Comparison of ENCODE assay signal across 20 cellular contexts in genomic region chr10:60167056-60167455, GRCh38.
DNase-seq lines count a peak whose midpoint lies in the region; ATAC-seq and TF ChIP-seq lines count a peak whose summit lies in the region.
"Had no signal": no experiment of that assay in that cellular context is flagged by ENCODE, and none has a peak within 500 bp of the region (broad histone marks: within the 10 kb centered on the region; RNA-seq: fewer than 3 reads in every experiment).

No MANE protein-coding gene starts in this region.

- H4K20me1 ChIP-seq in OCI-LY3 (ENCODE audit: insufficient read depth, low read length) = no peaks in the 10 kb centered on the region
- H4K20me1 ChIP-seq: BLaER1 treated with 17β-estradiol and CSF1 and Interleukin-3, amounts not matched to agents 10 nM and 100 nM had no signal

- intact Hi-C loops in gastrocnemius medialis (cut with DNase I; ENCODE audit: low total_unique reads) = no loop called here

- H3K4me3 Mint-ChIP-seq in chondrocyte (ENCODE audit: unreplicated experiment) = no peak overlapping the region
- H3K4me3 Mint-ChIP-seq: activated naive CD4-positive, alpha-beta T cell treated with anti-CD3 and anti-CD28 coated beads, Interleukin-2, amount 10 ng/mL, durations not matched to agents 7 days and 5 days; neural progenitor cell; stimulated activated naive B cell treated with anti-CD40 and anti-IgM and Interleukin-4, amounts not matched to agents 10 μg/mL and 1 μg/mL and 100 μg/mL, for 72 hours; type B pancreatic cell had no signal

- H3K27me3 ChIP-seq in ACC112 (ENCODE audit: insufficient read depth, low read length) (no peaks in the 10 kb centered on the region), OCI-LY3 (ENCODE audit: low read depth, low read length) (no peaks in the 10 kb centered on the region), gastrocnemius medialis (no peaks in the 10 kb centered on the region)
- H3K27me3 ChIP-seq: BLaER1 treated with 17β-estradiol and CSF1 and Interleukin-3, amounts not matched to agents 10 nM and 100 nM; colonic mucosa had no signal

- H3K4me3 ChIP-seq in ACC112 (ENCODE audit: low read depth, low read length) = peak overlapping the region; percentile 72
- H3K4me3 ChIP-seq in OCI-LY3 (ENCODE audit: low read length) = peak overlapping the region; percentile 53
- H3K4me3 ChIP-seq in fibroblast of the aortic adventitia (ENCODE audit: low read depth, low read length) = peak overlapping the region; percentile 29
- H3K4me3 ChIP-seq in gastrocnemius medialis = peak overlapping the region; percentile 3 to 37 (median 28)
- H3K4me3 ChIP-seq: BLaER1 treated with 17β-estradiol and CSF1 and Interleukin-3, amounts not matched to agents 10 nM and 100 nM; colonic mucosa; neural progenitor cell had no signal

- H3K9me3 Mint-ChIP-seq in chondrocyte (ENCODE audit: low read depth) = no peaks in the 10 kb centered on the region
- H3K9me3 Mint-ChIP-seq: activated naive CD4-positive, alpha-beta T cell treated with anti-CD3 and anti-CD28 coated beads, Interleukin-2, amount 10 ng/mL, durations not matched to agents 7 days and 5 days; neural progenitor cell; stimulated activated naive B cell treated with anti-CD40 and anti-IgM and Interleukin-4, amounts not matched to agents 10 μg/mL and 1 μg/mL and 100 μg/mL, for 72 hours; type B pancreatic cell had no signal

- H3K4me1 ChIP-seq in ACC112 (ENCODE audit: control insufficient read depth, insufficient read depth, low read length, unreplicated experiment) = peaks cover 4% of the 10 kb centered on the region
- no peaks in the 10 kb centered on the region; the same call in 1 of the 2 replicates for H3K4me1 ChIP-seq in OCI-LY3 (ENCODE audit: low read length)
- H3K4me1 ChIP-seq in gastrocnemius medialis = peaks cover 0 to 15% of the 10 kb centered on the region in 2 donors
- H3K4me1 ChIP-seq: BLaER1 treated with 17β-estradiol and CSF1 and Interleukin-3, amounts not matched to agents 10 nM and 100 nM; colonic mucosa had no signal

- H3K27ac Mint-ChIP-seq in chondrocyte (ENCODE audit: unreplicated experiment) = no peak overlapping the region
- H3K27ac Mint-ChIP-seq: activated naive CD4-positive, alpha-beta T cell treated with anti-CD3 and anti-CD28 coated beads, Interleukin-2, amount 10 ng/mL, durations not matched to agents 7 days and 5 days; neural progenitor cell; stimulated activated naive B cell treated with anti-CD40 and anti-IgM and Interleukin-4, amounts not matched to agents 10 μg/mL and 1 μg/mL and 100 μg/mL, for 72 hours; type B pancreatic cell had no signal

- H3K36me3 Mint-ChIP-seq in chondrocyte (ENCODE audit: low read depth) = peaks cover 2% of the 10 kb centered on the region
- H3K36me3 Mint-ChIP-seq: neural progenitor cell; stimulated activated naive B cell treated with anti-CD40 and anti-IgM and Interleukin-4, amounts not matched to agents 10 μg/mL and 1 μg/mL and 100 μg/mL, for 72 hours had no signal

- peaks cover 28% of the 10 kb centered on the region for H3K4me1 Mint-ChIP-seq in chondrocyte (ENCODE audit: low read depth)
- H3K4me1 Mint-ChIP-seq: activated naive CD4-positive, alpha-beta T cell treated with anti-CD3 and anti-CD28 coated beads, Interleukin-2, amount 10 ng/mL, durations not matched to agents 7 days and 5 days; stimulated activated naive B cell treated with anti-CD40 and anti-IgM and Interleukin-4, amounts not matched to agents 10 μg/mL and 1 μg/mL and 100 μg/mL, for 72 hours had no signal

- in situ Hi-C loops in gastrocnemius medialis (cut with MboI; ENCODE audit: low sequenced_read_pairs in 4 of 4) = no loop called here

- no peaks in the 10 kb centered on the region for H3K9me3 ChIP-seq in OCI-LY3 (ENCODE audit: insufficient read depth, low read length)
- no peaks in the 10 kb centered on the region for H3K9me3 ChIP-seq in gastrocnemius medialis
- H3K9me3 ChIP-seq: BLaER1 treated with 17β-estradiol and CSF1 and Interleukin-3, amounts not matched to agents 10 nM and 100 nM; colonic mucosa; SK-N-SH had no signal

- no peak overlapping the region for H3K9ac ChIP-seq in OCI-LY3 (ENCODE audit: low read length)
- H3K9ac ChIP-seq: BLaER1 treated with 17β-estradiol and CSF1 and Interleukin-3, amounts not matched to agents 10 nM and 100 nM; neural progenitor cell; SK-N-SH had no signal

- peaks cover 2% of the 10 kb centered on the region for H3K27me3 Mint-ChIP-seq in chondrocyte (ENCODE audit: low read depth)
- H3K27me3 Mint-ChIP-seq: activated naive CD4-positive, alpha-beta T cell treated with anti-CD3 and anti-CD28 coated beads, Interleukin-2, amount 10 ng/mL, durations not matched to agents 7 days and 5 days; stimulated activated naive B cell treated with anti-CD40 and anti-IgM and Interleukin-4, amounts not matched to agents 10 μg/mL and 1 μg/mL and 100 μg/mL, for 72 hours; type B pancreatic cell had no signal

- H3K36me3 ChIP-seq in ACC112 (ENCODE audit: insufficient read depth, low read length) = no peaks in the 10 kb centered on the region
- H3K36me3 ChIP-seq in OCI-LY3 (replicated peaks; ENCODE audit: low read depth, low read length) = no peaks in the 10 kb centered on the region
- no peaks in the 10 kb centered on the region for H3K36me3 ChIP-seq in gastrocnemius medialis
- H3K36me3 ChIP-seq: BLaER1 treated with 17β-estradiol and CSF1 and Interleukin-3, amounts not matched to agents 10 nM and 100 nM; colonic mucosa; neural progenitor cell had no signal

- no peak for TF ChIP-seq POLR2A in gastrocnemius medialis (IDR thresholded peaks at IDR 0.05)

- peak overlapping the region; percentile 96 for H2AFZ ChIP-seq in ACC112 (ENCODE audit: low read length, unreplicated experiment)
- H2AFZ ChIP-seq in OCI-LY3 (ENCODE audit: low read depth, low read length) = peak overlapping the region; percentile 48; the same call in 1 of the 2 replicates
- H2AFZ ChIP-seq: neural progenitor cell had no signal

- H3K27ac ChIP-seq in ACC112 (ENCODE audit: low read depth, low read length) (no peak overlapping the region), OCI-LY3 (ENCODE audit: low read length) (no peak overlapping the region), gastrocnemius medialis (no peak overlapping the region)
- H3K27ac ChIP-seq: BLaER1 treated with 17β-estradiol and CSF1 and Interleukin-3, amounts not matched to agents 10 nM and 100 nM; colonic mucosa; neural progenitor cell had no signal

- DNase-seq in fibroblast of the aortic adventitia (ENCODE audit: low read depth) = no peak
- no peak for DNase-seq in gastrocnemius medialis
- DNase-seq in chondrocyte (ENCODE audit: low spot score) = no peak
- no peak for DNase-seq in amygdala (lab: John Stamatoyannopoulos, UW)
- DNase-seq in activated CD8-positive, alpha-beta memory T cell treated with anti-CD3 and anti-CD28 coated beads, Interleukin-2, amount 50 U/mL, for 48 hours = no peak
- DNase-seq in putamen (ENCODE audit: low spot score) = no peak
- DNase-seq: activated naive CD4-positive, alpha-beta T cell treated with anti-CD3 and anti-CD28 coated beads, Interleukin-2, amount 10 ng/mL, durations not matched to agents 7 days and 5 days; activated T-cell treated with anti-CD3 and anti-CD28 coated beads, Interleukin-2, amount 50 U/mL, for 48 hours; Calu3; colonic mucosa; midbrain; NCI-H146; NK-92 treated with Interleukin-12 subunit alpha and Interleukin-12 subunit beta, amount 100 ng/mL, for 24 hours; SK-N-SH; stimulated activated naive B cell treated with anti-CD40 and anti-IgM and Interleukin-4, amounts not matched to agents 10 μg/mL and 1 μg/mL and 100 μg/mL, for 72 hours had no signal

- ATAC-seq in gastrocnemius medialis = no peak
- ATAC-seq: stimulated activated naive B cell treated with anti-CD40 and anti-IgM and Interleukin-4, amounts not matched to agents 10 μg/mL and 1 μg/mL and 100 μg/mL, for 72 hours had no signal

- H3K4me2 ChIP-seq in OCI-LY3 (ENCODE audit: low read length) = peak overlapping the region; percentile 62
- H3K4me2 ChIP-seq: BLaER1 treated with 17β-estradiol and CSF1 and Interleukin-3, amounts not matched to agents 10 nM and 100 nM; neural progenitor cell; SK-N-SH had no signal

- TF ChIP-seq CTCF in OCI-LY3 (IDR thresholded peaks at IDR 0.05; ENCODE audit: low read depth, low read length) (no peak), fibroblast of the aortic adventitia (IDR thresholded peaks at IDR 0.05; ENCODE audit: insufficient read depth, low read length) (no peak), gastrocnemius medialis (IDR thresholded peaks at IDR 0.05 in 4 of 5, conservative IDR thresholded peaks at IDR 0.05 in 1 of 5) (no peak), chondrocyte (IDR thresholded peaks at IDR 0.05) (no peak)

- H3K79me2 ChIP-seq in ACC112 (ENCODE audit: control insufficient read depth, insufficient read depth, low read length, unreplicated experiment) (no peaks in the 10 kb centered on the region), OCI-LY3 (ENCODE audit: low read length) (no peaks in the 10 kb centered on the region)
